ENCODE assay signal across 8 cellular contexts in the genomic region with DNA sequence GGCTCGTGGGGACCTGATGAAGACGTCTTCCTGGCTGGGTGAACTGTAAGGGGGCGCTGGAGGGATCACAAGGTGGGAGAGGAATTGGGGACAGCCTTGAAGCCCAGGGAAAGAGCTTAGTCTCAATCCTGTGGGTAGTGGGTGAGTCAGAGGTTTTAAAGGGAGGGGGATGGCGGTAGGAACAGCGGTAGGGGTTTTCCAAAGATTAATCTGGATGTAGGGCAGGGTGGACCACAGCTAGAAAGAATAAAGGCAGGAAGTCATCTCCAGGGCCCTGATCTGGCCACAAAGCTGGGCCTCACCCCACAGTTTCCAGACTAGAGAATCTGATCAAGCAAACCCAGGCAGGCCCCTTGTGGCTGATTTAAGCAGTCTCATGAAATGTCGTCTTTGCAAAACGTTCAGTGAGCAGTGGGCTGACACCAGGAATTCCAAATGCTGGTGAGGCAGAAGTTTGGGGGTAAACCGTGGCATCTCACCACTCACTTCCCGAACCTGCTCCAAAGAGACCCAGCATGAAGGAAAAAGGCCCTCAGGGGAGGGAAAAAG.
DNase-seq lines count a peak whose midpoint lies in the region; FAIRE-seq and TF ChIP-seq lines count a peak whose summit lies in the region.
"Had no signal": no experiment of that assay in that cellular context is flagged by ENCODE, and none has a peak within 500 bp of the region (broad histone marks: within the 10 kb centered on the region; RNA-seq: fewer than 3 reads in every experiment).

No MANE protein-coding gene starts in this region.

- peaks cover 40% of the 10 kb centered on the region for H3F3A ChIP-seq in smooth muscle cell (ENCODE audit: low read depth)

- FAIRE-seq in frontal cortex (lab: Jason Lieb, UNC), result no peak

- H3K27me3 ChIP-seq in H7 (ENCODE audit: control insufficient read depth, insufficient read depth, low read length) (no peaks in the 10 kb centered on the region), smooth muscle cell (ENCODE audit: low read depth) (no peaks in the 10 kb centered on the region)

- peak overlapping the region; percentile 28 for H2AFZ ChIP-seq in smooth muscle cell (ENCODE audit: low read depth)

- no peaks in the 10 kb centered on the region for H3K9me3 ChIP-seq in smooth muscle cell (replicated peaks; ENCODE audit: low read depth)

- H3K4me3 ChIP-seq in H7 (ENCODE audit: insufficient read depth, low read depth, low read length) (no peak overlapping the region), epithelial cell of proximal tubule (ENCODE audit: low read depth, low read length) (no peak overlapping the region), smooth muscle cell (no peak overlapping the region)

- H3K4me2 ChIP-seq in smooth muscle cell, result peak overlapping the region; percentile 64

- H4K20me1 ChIP-seq in smooth muscle cell (ENCODE audit: low read depth), result no peaks in the 10 kb centered on the region

- no peaks in the 10 kb centered on the region for H3K79me2 ChIP-seq in smooth muscle cell (ENCODE audit: low read depth)

- 7% methylated on average over 9 of the region's 9 CpGs for WGBS in smooth muscle cell (ENCODE audit: low lambda C conversion rate)

- TF ChIP-seq CTCF in epithelial cell of proximal tubule (conservative IDR thresholded peaks at IDR 0.05; ENCODE audit: low read depth, low read length) (peak; percentile 16), smooth muscle cell (IDR thresholded peaks at IDR 0.05; ENCODE audit: borderline replicate concordance, insufficient read depth, poor library complexity, severe bottlenecking) (peak; percentile 22)

- H3K27ac ChIP-seq in smooth muscle cell (ENCODE audit: low read depth), result peak overlapping the region; percentile 94

- H3K36me3 ChIP-seq in H7 (replicated peaks; ENCODE audit: control insufficient read depth, insufficient read depth, low read length) (no peaks in the 10 kb centered on the region), smooth muscle cell (ENCODE audit: low read depth) (no peaks in the 10 kb centered on the region)

- peaks cover 45% of the 10 kb centered on the region for H3K4me1 ChIP-seq in smooth muscle cell (ENCODE audit: low read depth)

- peak overlapping the region; percentile 73 for H3K9ac ChIP-seq in smooth muscle cell (ENCODE audit: low read depth)

- DNase-seq in H7 (peak; percentile 68), SK-N-DZ (ENCODE audit: low spot score) (peak; percentile 50), epithelial cell of proximal tubule (ENCODE audit: low read depth) (no peak), smooth muscle cell (lab: John Stamatoyannopoulos, UW; ENCODE audit: unreplicated experiment) (peak; percentile 13), frontal cortex (ENCODE audit: low spot score in 2 of 2) (no peak), 8988T (no peak)
- DNase-seq in stimulated activated CD4-positive, alpha-beta T cell treated with anti-CD3 and anti-CD28 coated beads, Interleukin-15, amount 100 ng/mL, for 24 hours, result no peak
- DNase-seq: NCI-H524 treated with DMSO at 0.1 percent for 48 hours had no signal

Comparison
In these comparisons a context has a peak if more than half of its experiments do, and no peak if none do; other contexts are left out.
1. DNase-seq: peak in H7 (single experiment), SK-N-DZ (single experiment) and smooth muscle cell (single experiment); none in epithelial cell of proximal tubule (single experiment), frontal cortex (0 of 2), stimulated activated CD4-positive, alpha-beta T cell treated with anti-CD3 and anti-CD28 coated beads, Interleukin-15, amount 100 ng/mL, for 24 hours (single experiment) and 8988T (single experiment).